ENCODE assay signal across 17 cellular contexts in the genomic region with DNA sequence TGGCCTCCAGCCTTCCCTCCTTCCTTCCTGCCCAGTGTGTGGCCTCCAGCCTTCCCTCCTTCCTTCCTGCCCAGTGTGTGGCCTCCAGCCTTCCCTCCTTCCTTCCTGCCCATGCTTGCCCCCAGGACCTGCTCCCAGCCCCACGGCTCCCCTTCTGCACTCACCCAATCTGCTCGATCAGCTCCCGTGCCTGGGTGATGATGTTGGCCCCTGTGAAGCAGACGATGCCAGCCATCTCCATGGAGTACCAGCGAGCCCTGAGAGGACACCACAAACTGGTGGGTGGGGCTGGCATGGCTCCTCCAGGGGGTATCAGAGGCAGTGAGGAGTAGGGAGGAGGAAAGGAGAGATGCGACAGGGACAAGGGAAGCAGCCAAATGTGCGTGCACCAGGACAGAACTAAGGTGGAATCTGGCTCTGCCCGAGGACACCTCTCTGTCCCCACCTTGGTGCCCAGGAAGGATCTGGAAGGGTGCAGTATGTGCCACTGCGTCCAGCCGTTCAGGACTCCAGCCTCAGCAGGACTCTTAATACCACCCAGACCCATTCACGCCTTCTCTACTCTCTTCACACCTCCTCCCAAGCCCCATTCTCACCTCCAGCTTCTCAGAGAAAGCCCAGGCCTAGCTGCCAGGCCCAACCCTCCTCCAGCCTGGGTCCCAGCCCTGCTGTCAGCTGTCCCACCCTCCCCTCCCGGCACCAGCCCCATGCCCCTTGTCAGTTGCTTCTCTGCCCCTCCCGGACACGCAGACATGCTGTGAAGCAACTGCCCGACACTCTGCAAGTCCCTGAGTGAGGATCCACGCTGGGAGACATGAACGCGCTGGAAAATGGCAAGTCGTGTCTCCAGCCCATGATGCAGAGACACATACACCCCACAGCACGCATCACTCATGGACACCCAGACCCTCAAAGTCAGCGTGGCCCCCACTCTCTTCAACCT. TPM values are rescaled to one million over a fixed set of nuclear protein-coding genes. Genes with fewer than 3 reads are reported as not detected.
DNase-seq lines count a peak whose midpoint lies in the region; ATAC-seq and TF ChIP-seq lines count a peak whose summit lies in the region.
"Had no signal": no experiment of that assay in that cellular context is flagged by ENCODE, and none has a peak within 500 bp of the region (broad histone marks: within the 10 kb centered on the region; RNA-seq: fewer than 3 reads in every experiment).

No MANE protein-coding gene starts in this region.

- ATAC-seq in DND-41 (ENCODE audit: insufficient read depth, low read depth) (no peak), GM19328 (IDR thresholded peaks at IDR 0.05; ENCODE audit: unreplicated experiment) (no peak), HG02973 (IDR thresholded peaks at IDR 0.05; ENCODE audit: unreplicated experiment) (no peak)
- ATAC-seq: Right ventricle myocardium inferior had no signal

- peaks cover 69% of the 10 kb centered on the region for H3K36me3 Mint-ChIP-seq in T-helper 2 cell treated with Interferon-gamma antibody and Interleukin-4, amounts not matched to agents 5 μg/mL and 100 μg/mL, for 36 hours (ENCODE audit: low read depth)
- peaks cover 70% of the 10 kb centered on the region for H3K36me3 Mint-ChIP-seq in activated T-helper 1 cell treated with anti-CD3 and anti-CD28 coated beads, Interleukin-12 subunit alpha, Interleukin-12 subunit beta, Interleukin-2, Interleukin-4 antibody, amounts not matched to agents 30 ng/mL and 10 ng/mL and 1 ng/mL, durations not matched to agents 14 hours and 24 hours and 36 hours (ENCODE audit: low read depth)

- no peaks in the 10 kb centered on the region for H3K27me3 Mint-ChIP-seq in T-helper 2 cell treated with Interferon-gamma antibody and Interleukin-4, amounts not matched to agents 5 μg/mL and 100 μg/mL, for 36 hours (ENCODE audit: low read depth)
- no peaks in the 10 kb centered on the region for H3K27me3 Mint-ChIP-seq in activated T-helper 1 cell treated with anti-CD3 and anti-CD28 coated beads, Interleukin-12 subunit alpha, Interleukin-12 subunit beta, Interleukin-2, Interleukin-4 antibody, amounts not matched to agents 30 ng/mL and 10 ng/mL and 1 ng/mL, durations not matched to agents 14 hours and 24 hours and 36 hours (ENCODE audit: insufficient read depth)

- peaks cover 61% of the 10 kb centered on the region for H3K4me1 ChIP-seq in DND-41 (ENCODE audit: insufficient read depth, low read length)
- peaks cover 64 to 65% of the 10 kb centered on the region in 2 experiments for H3K4me1 ChIP-seq in neutrophil (ENCODE audit: control insufficient read depth in 1 of 2, insufficient read depth in 1 of 2, low read depth in 1 of 2, low read length in 1 of 2)

- peak overlapping the region; percentile 35 for H3K27ac Mint-ChIP-seq in T-helper 2 cell treated with Interferon-gamma antibody and Interleukin-4, amounts not matched to agents 5 μg/mL and 100 μg/mL, for 36 hours
- peak overlapping the region; percentile 45 for H3K27ac Mint-ChIP-seq in activated T-helper 1 cell treated with anti-CD3 and anti-CD28 coated beads, Interleukin-12 subunit alpha, Interleukin-12 subunit beta, Interleukin-2, Interleukin-4 antibody, amounts not matched to agents 30 ng/mL and 10 ng/mL and 1 ng/mL, durations not matched to agents 14 hours and 24 hours and 36 hours

- H3K4me3 ChIP-seq in DND-41 (ENCODE audit: low read depth in 1 of 2, low read length in 2 of 2) = no peak overlapping the region
- peak overlapping the region in 1 of 2 experiments; percentile 28 for H3K4me3 ChIP-seq in neutrophil (ENCODE audit: low read depth in 1 of 2, low read length in 1 of 2)

- H2AFZ ChIP-seq in DND-41 (ENCODE audit: low read depth, low read length) = no peak overlapping the region

- H3K27me3 ChIP-seq in DND-41 (ENCODE audit: insufficient read depth, low read length, poor library complexity) = no peaks in the 10 kb centered on the region
- no peaks in the 10 kb centered on the region for H3K27me3 ChIP-seq in neutrophil

- H3K4me2 ChIP-seq in DND-41 (ENCODE audit: insufficient read depth, low read length) = no peak overlapping the region

- H3K27ac ChIP-seq in DND-41 (ENCODE audit: low read length) (peak overlapping the region; percentile 86), neutrophil (peak overlapping the region; percentile 80)

- DNase-seq in T-helper 2 cell treated with Interferon-gamma antibody and Interleukin-4, amounts not matched to agents 5 μg/mL and 100 μg/mL, for 36 hours (ENCODE audit: low spot score) = no peak
- no peak for DNase-seq in T-helper 2 cell
- no peak for DNase-seq in DND-41
- no peak for DNase-seq in activated T-helper 1 cell treated with anti-CD3 and anti-CD28 coated beads, Interleukin-12 subunit alpha, Interleukin-12 subunit beta, Interleukin-2, Interleukin-4 antibody, amounts not matched to agents 30 ng/mL and 10 ng/mL and 1 ng/mL, durations not matched to agents 14 hours and 24 hours and 36 hours (ENCODE audit: low spot score)
- DNase-seq in AG08395 (ENCODE audit: low spot score) = no peak
- DNase-seq: 8988T, C1 segment of cervical spinal cord, KBM-7, NCI-H1048, NCI-H146, NCI-H524 treated with DMSO at 0.1 percent for 48 hours had no signal

- H3K79me2 ChIP-seq in DND-41 (ENCODE audit: insufficient read depth, low read length) = peaks cover 31% of the 10 kb centered on the region; the same call in 1 of the 2 replicates

- H3K4me1 Mint-ChIP-seq in T-helper 2 cell treated with Interferon-gamma antibody and Interleukin-4, amounts not matched to agents 5 μg/mL and 100 μg/mL, for 36 hours (ENCODE audit: low read depth) = peaks cover 12% of the 10 kb centered on the region
- peaks cover 36% of the 10 kb centered on the region for H3K4me1 Mint-ChIP-seq in activated T-helper 1 cell treated with anti-CD3 and anti-CD28 coated beads, Interleukin-12 subunit alpha, Interleukin-12 subunit beta, Interleukin-2, Interleukin-4 antibody, amounts not matched to agents 30 ng/mL and 10 ng/mL and 1 ng/mL, durations not matched to agents 14 hours and 24 hours and 36 hours (ENCODE audit: low read depth)

- TF ChIP-seq CTCF in DND-41 (IDR thresholded peaks at IDR 0.05; ENCODE audit: borderline replicate concordance, extremely low read depth, low read length, poor library complexity, severe bottlenecking) (no peak), neutrophil (IDR thresholded peaks at IDR 0.05) (no peak)

- H3K36me3 ChIP-seq in DND-41 (ENCODE audit: insufficient read depth, low read length) (peaks cover 100% of the 10 kb centered on the region), neutrophil (peaks cover 31% of the 10 kb centered on the region)

- no peaks in the 10 kb centered on the region for H3K9me3 ChIP-seq in DND-41 (ENCODE audit: insufficient read depth, low read length, severe bottlenecking)
- H3K9me3 ChIP-seq in neutrophil = no peaks in the 10 kb centered on the region

- intact Hi-C loops in activated T-helper 1 cell treated with anti-CD3 and anti-CD28 coated beads, Interleukin-12 subunit alpha, Interleukin-12 subunit beta, Interleukin-2, Interleukin-4 antibody, amounts not matched to agents 30 ng/mL and 10 ng/mL and 1 ng/mL, durations not matched to agents 14 hours and 24 hours and 36 hours (cut with micrococcal nuclease) = no loop called here

- no peaks in the 10 kb centered on the region for H3K9me3 Mint-ChIP-seq in T-helper 2 cell treated with Interferon-gamma antibody and Interleukin-4, amounts not matched to agents 5 μg/mL and 100 μg/mL, for 36 hours
- no peaks in the 10 kb centered on the region for H3K9me3 Mint-ChIP-seq in activated T-helper 1 cell treated with anti-CD3 and anti-CD28 coated beads, Interleukin-12 subunit alpha, Interleukin-12 subunit beta, Interleukin-2, Interleukin-4 antibody, amounts not matched to agents 30 ng/mL and 10 ng/mL and 1 ng/mL, durations not matched to agents 14 hours and 24 hours and 36 hours

- H3K9ac ChIP-seq in DND-41 (ENCODE audit: low read depth, low read length) = no peak overlapping the region; the same call in 1 of the 2 replicates

- peaks cover 40% of the 10 kb centered on the region for H4K20me1 ChIP-seq in DND-41 (ENCODE audit: insufficient read depth, low read length)

- no peak overlapping the region for H3K4me3 Mint-ChIP-seq in T-helper 2 cell treated with Interferon-gamma antibody and Interleukin-4, amounts not matched to agents 5 μg/mL and 100 μg/mL, for 36 hours
- no peak overlapping the region for H3K4me3 Mint-ChIP-seq in activated T-helper 1 cell treated with anti-CD3 and anti-CD28 coated beads, Interleukin-12 subunit alpha, Interleukin-12 subunit beta, Interleukin-2, Interleukin-4 antibody, amounts not matched to agents 30 ng/mL and 10 ng/mL and 1 ng/mL, durations not matched to agents 14 hours and 24 hours and 36 hours

RNA-seq across cellular contexts. Expression of a gene that starts 22.7 kb away (rescaled TPM):
- total RNA-seq in activated T-helper 1 cell treated with anti-CD3 and anti-CD28 coated beads, Interleukin-12 subunit alpha, Interleukin-12 subunit beta, Interleukin-2, Interleukin-4 antibody, amounts not matched to agents 30 ng/mL and 10 ng/mL and 1 ng/mL, durations not matched to agents 14 hours and 24 hours and 36 hours = 168 and 170 TPM in 2 replicates

RNA-seq across cellular contexts. Expression of a gene that starts 22.9 kb away (rescaled TPM):
- 21.5 and 23.3 TPM in 2 replicates for total RNA-seq in activated T-helper 1 cell treated with anti-CD3 and anti-CD28 coated beads, Interleukin-12 subunit alpha, Interleukin-12 subunit beta, Interleukin-2, Interleukin-4 antibody, amounts not matched to agents 30 ng/mL and 10 ng/mL and 1 ng/mL, durations not matched to agents 14 hours and 24 hours and 36 hours

RNA-seq across cellular contexts. Expression of a gene that starts 45.9 kb away (rescaled TPM):
- not detected in 2 replicates for total RNA-seq in activated T-helper 1 cell treated with anti-CD3 and anti-CD28 coated beads, Interleukin-12 subunit alpha, Interleukin-12 subunit beta, Interleukin-2, Interleukin-4 antibody, amounts not matched to agents 30 ng/mL and 10 ng/mL and 1 ng/mL, durations not matched to agents 14 hours and 24 hours and 36 hours
- total RNA-seq: MCF 10A, Right ventricle myocardium inferior had no signal

RNA-seq across cellular contexts. Expression of a gene that starts 46.2 kb away (rescaled TPM):
- total RNA-seq in activated T-helper 1 cell treated with anti-CD3 and anti-CD28 coated beads, Interleukin-12 subunit alpha, Interleukin-12 subunit beta, Interleukin-2, Interleukin-4 antibody, amounts not matched to agents 30 ng/mL and 10 ng/mL and 1 ng/mL, durations not matched to agents 14 hours and 24 hours and 36 hours = 107 and 111 TPM in 2 replicates

RNA-seq across cellular contexts. Expression of a gene that starts 54.1 kb away (rescaled TPM):
- total RNA-seq in activated T-helper 1 cell treated with anti-CD3 and anti-CD28 coated beads, Interleukin-12 subunit alpha, Interleukin-12 subunit beta, Interleukin-2, Interleukin-4 antibody, amounts not matched to agents 30 ng/mL and 10 ng/mL and 1 ng/mL, durations not matched to agents 14 hours and 24 hours and 36 hours = not detected in 2 replicates
- total RNA-seq: H1, MCF 10A, Right ventricle myocardium inferior had no signal
